In the genomic region with DNA sequence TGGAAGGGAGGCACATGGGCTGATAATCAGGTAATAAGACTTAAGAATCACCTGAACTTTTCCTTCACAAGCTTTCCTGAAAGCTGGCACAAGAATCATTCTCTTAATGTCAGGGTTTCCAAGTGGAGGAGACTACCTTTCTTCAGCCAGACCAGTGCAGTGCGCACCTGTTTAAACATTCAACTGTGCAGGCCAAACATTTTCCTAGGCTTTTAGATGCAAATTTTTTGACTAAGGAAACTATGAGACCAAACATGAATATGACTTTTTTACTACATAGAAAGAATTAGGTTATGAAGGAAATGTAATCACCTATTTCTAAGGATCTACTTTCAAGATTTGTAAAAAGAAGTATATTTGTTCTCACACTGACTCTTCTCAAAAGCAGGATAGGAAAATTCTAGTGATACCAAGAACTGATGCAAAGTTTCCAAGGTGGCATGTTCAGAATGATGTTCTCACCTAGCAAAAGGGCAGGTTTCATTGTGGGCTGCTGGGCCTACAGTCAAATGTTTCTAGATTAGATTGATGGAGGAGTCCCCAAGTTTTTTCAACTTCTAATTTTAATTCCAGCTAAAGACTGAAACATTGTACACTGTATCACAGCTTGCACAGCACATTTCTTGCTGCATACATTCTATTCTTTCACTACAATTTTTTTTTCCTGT, we compare ENCODE assay signal across 20 cellular contexts.
DNase-seq lines count a peak whose midpoint lies in the region; TF ChIP-seq lines count a peak whose summit lies in the region.
"Had no signal": no experiment of that assay in that cellular context is flagged by ENCODE, and none has a peak within 500 bp of the region (broad histone marks: within the 10 kb centered on the region; RNA-seq: fewer than 3 reads in every experiment).

No MANE protein-coding gene starts in this region.

- no peak overlapping the region for H3K4me2 ChIP-seq in smooth muscle cell

- H3K27ac ChIP-seq in smooth muscle cell (ENCODE audit: low read depth): no peak overlapping the region
- H3K27ac ChIP-seq: dorsolateral prefrontal cortex, GM23248, left ventricle myocardium inferior, Peyer's patch, psoas muscle, SJCRH30 had no signal

- H3K9me3 Mint-ChIP-seq in activated CD4-positive, alpha-beta T cell treated with anti-CD3 and anti-CD28 coated beads, Interleukin-2, amount 10 ng/mL, durations not matched to agents 24 days and 14 days: peaks cover 8% of the 10 kb centered on the region
- H3K9me3 Mint-ChIP-seq in activated CD4-positive, alpha-beta T cell treated with anti-CD3 and anti-CD28 coated beads, Interleukin-2, amount 10 ng/mL, durations not matched to agents 7 days and 5 days: peaks cover 5% of the 10 kb centered on the region

- no peaks in the 10 kb centered on the region for H3K27me3 Mint-ChIP-seq in activated CD4-positive, alpha-beta T cell treated with anti-CD3 and anti-CD28 coated beads, Interleukin-2, amount 10 ng/mL, durations not matched to agents 24 days and 14 days
- no peaks in the 10 kb centered on the region for H3K27me3 Mint-ChIP-seq in activated CD4-positive, alpha-beta T cell treated with anti-CD3 and anti-CD28 coated beads, Interleukin-2, amount 10 ng/mL, durations not matched to agents 7 days and 5 days

- H3K4me3 ChIP-seq in smooth muscle cell: no peak overlapping the region
- H3K4me3 ChIP-seq: dorsolateral prefrontal cortex, GM23248, left ventricle myocardium inferior, Peyer's patch, psoas muscle, SJCRH30 had no signal

- DNase-seq in activated CD4-positive, alpha-beta T cell treated with anti-CD3 and anti-CD28 coated beads, Interleukin-2, amount 10 ng/mL, durations not matched to agents 24 days and 14 days: no peak
- no peak for DNase-seq in activated CD4-positive, alpha-beta T cell treated with anti-CD3 and anti-CD28 coated beads, Interleukin-2, amount 10 ng/mL, durations not matched to agents 7 days and 5 days
- peak; percentile 13 for DNase-seq in COR-L47 (lab: John Stamatoyannopoulos, UW)
- peak; percentile 85 for DNase-seq in NCI-H526 treated with DMSO at 0.1 percent for 48 hours (lab: John Stamatoyannopoulos, UW)
- DNase-seq in stimulated activated CD4-positive, alpha-beta T cell treated with anti-CD3 and anti-CD28 coated beads, Interleukin-2, amount 100 ng/mL, for 24 hours: peak; percentile 20 to 25
- no peak for DNase-seq in effector CD4-positive, alpha-beta T cell
- DNase-seq in smooth muscle cell (lab: John Stamatoyannopoulos, UW; ENCODE audit: unreplicated experiment): no peak
- DNase-seq in HCEC 1CT: no peak
- DNase-seq: activated CD4-positive, CD25-positive, alpha-beta regulatory T cell treated with anti-CD3 and anti-CD28 coated beads, Interleukin-2, amount 50 U/mL, for 72 hours; activated CD8-positive, alpha-beta memory T cell treated with anti-CD3 and anti-CD28 coated beads, Interleukin-2, amount 50 U/mL, for 48 hours; DMS79; dorsolateral prefrontal cortex; GM23248; HFFc6; left ventricle myocardium inferior; NCI-H1105; NCI-H446; Peyer's patch; psoas muscle; SJCRH30 had no signal

- WGBS in smooth muscle cell (ENCODE audit: low lambda C conversion rate): 95% methylated on average over 1 of the region's 1 CpG

- H4K20me1 ChIP-seq in smooth muscle cell (ENCODE audit: low read depth): no peaks in the 10 kb centered on the region

- H3K36me3 Mint-ChIP-seq in activated CD4-positive, alpha-beta T cell treated with anti-CD3 and anti-CD28 coated beads, Interleukin-2, amount 10 ng/mL, durations not matched to agents 24 days and 14 days (ENCODE audit: low read depth): no peaks in the 10 kb centered on the region
- H3K36me3 Mint-ChIP-seq in activated CD4-positive, alpha-beta T cell treated with anti-CD3 and anti-CD28 coated beads, Interleukin-2, amount 10 ng/mL, durations not matched to agents 7 days and 5 days (ENCODE audit: low read depth): no peaks in the 10 kb centered on the region

- intact Hi-C loops in activated CD4-positive, alpha-beta T cell treated with anti-CD3 and anti-CD28 coated beads, Interleukin-2, amount 10 ng/mL, durations not matched to agents 24 days and 14 days (cut with micrococcal nuclease): no loop called here

- H3K4me1 ChIP-seq in smooth muscle cell (ENCODE audit: low read depth): no peaks in the 10 kb centered on the region
- H3K4me1 ChIP-seq: Peyer's patch, SJCRH30 had no signal

- H3K4me1 Mint-ChIP-seq in activated CD4-positive, alpha-beta T cell treated with anti-CD3 and anti-CD28 coated beads, Interleukin-2, amount 10 ng/mL, durations not matched to agents 24 days and 14 days: no peaks in the 10 kb centered on the region
- H3K4me1 Mint-ChIP-seq in activated CD4-positive, alpha-beta T cell treated with anti-CD3 and anti-CD28 coated beads, Interleukin-2, amount 10 ng/mL, durations not matched to agents 7 days and 5 days: no peaks in the 10 kb centered on the region

- no peaks in the 10 kb centered on the region for H3K27me3 ChIP-seq in smooth muscle cell (ENCODE audit: low read depth)
- H3K27me3 ChIP-seq: dorsolateral prefrontal cortex, Peyer's patch, SJCRH30 had no signal

- H3K79me2 ChIP-seq in smooth muscle cell (ENCODE audit: low read depth): no peaks in the 10 kb centered on the region

- H3K9me3 ChIP-seq in smooth muscle cell (replicated peaks; ENCODE audit: low read depth): no peaks in the 10 kb centered on the region
- H3K9me3 ChIP-seq: Peyer's patch had no signal

- TF ChIP-seq CTCF in smooth muscle cell (IDR thresholded peaks at IDR 0.05; ENCODE audit: borderline replicate concordance, insufficient read depth, poor library complexity, severe bottlenecking): no peak

- POLR2A ChIA-PET in activated CD4-positive, alpha-beta T cell treated with anti-CD3 and anti-CD28 coated beads, Interleukin-2, amount 10 ng/mL, durations not matched to agents 7 days and 5 days (lab: Charles Lee): no interaction called here

- H2AFZ ChIP-seq in smooth muscle cell (ENCODE audit: low read depth): no peak overlapping the region
- H2AFZ ChIP-seq: GM23248 had no signal

- no peak overlapping the region for H3K9ac ChIP-seq in smooth muscle cell (ENCODE audit: low read depth)
- H3K9ac ChIP-seq: GM23248 had no signal

- H3K36me3 ChIP-seq in smooth muscle cell (ENCODE audit: low read depth): no peaks in the 10 kb centered on the region
- H3K36me3 ChIP-seq: Peyer's patch, SJCRH30 had no signal

- H3K4me3 Mint-ChIP-seq in activated CD4-positive, alpha-beta T cell treated with anti-CD3 and anti-CD28 coated beads, Interleukin-2, amount 10 ng/mL, durations not matched to agents 24 days and 14 days: no peak overlapping the region
- H3K4me3 Mint-ChIP-seq in activated CD4-positive, alpha-beta T cell treated with anti-CD3 and anti-CD28 coated beads, Interleukin-2, amount 10 ng/mL, durations not matched to agents 7 days and 5 days: no peak overlapping the region
- H3K4me3 Mint-ChIP-seq: HFFc6 had no signal

- CTCF ChIA-PET in activated CD4-positive, alpha-beta T cell treated with anti-CD3 and anti-CD28 coated beads, Interleukin-2, amount 10 ng/mL, durations not matched to agents 7 days and 5 days (lab: Charles Lee): no interaction called here

- H3F3A ChIP-seq in smooth muscle cell (ENCODE audit: low read depth): no peaks in the 10 kb centered on the region

- H3K27ac Mint-ChIP-seq in activated CD4-positive, alpha-beta T cell treated with anti-CD3 and anti-CD28 coated beads, Interleukin-2, amount 10 ng/mL, durations not matched to agents 24 days and 14 days: peak overlapping the region; percentile 43
- no peak overlapping the region for H3K27ac Mint-ChIP-seq in activated CD4-positive, alpha-beta T cell treated with anti-CD3 and anti-CD28 coated beads, Interleukin-2, amount 10 ng/mL, durations not matched to agents 7 days and 5 days
- H3K27ac Mint-ChIP-seq: HFFc6 had no signal

Comparison
In these comparisons a context has a peak if more than half of its experiments do, and no peak if none do; other contexts are left out.
1. DNase-seq: peak in COR-L47 (single experiment), NCI-H526 treated with DMSO at 0.1 percent for 48 hours (single experiment) and stimulated activated CD4-positive, alpha-beta T cell treated with anti-CD3 and anti-CD28 coated beads, Interleukin-2, amount 100 ng/mL, for 24 hours (2 of 2); none in activated CD4-positive, alpha-beta T cell treated with anti-CD3 and anti-CD28 coated beads, Interleukin-2, amount 10 ng/mL, durations not matched to agents 24 days and 14 days (single experiment), activated CD4-positive, alpha-beta T cell treated with anti-CD3 and anti-CD28 coated beads, Interleukin-2, amount 10 ng/mL, durations not matched to agents 7 days and 5 days (single experiment), effector CD4-positive, alpha-beta T cell (single experiment), smooth muscle cell (single experiment) and HCEC 1CT (single experiment).